Comparison of ENCODE assay signal across 9 cellular contexts in genomic region chr10:119412244-119412750, GRCh38.
DNase-seq lines count a peak whose midpoint lies in the region; ATAC-seq and TF ChIP-seq lines count a peak whose summit lies in the region.
"Had no signal": no experiment of that assay in that cellular context is flagged by ENCODE, and none has a peak within 500 bp of the region (broad histone marks: within the 10 kb centered on the region; RNA-seq: fewer than 3 reads in every experiment).

No MANE protein-coding gene starts in this region.

- H3K9me3 ChIP-seq in mucosa of stomach (ENCODE audit: control insufficient read depth, low read length): no peaks in the 10 kb centered on the region
- no peaks in the 10 kb centered on the region for H3K9me3 ChIP-seq in upper lobe of right lung

- ATAC-seq in upper lobe of right lung (peak; percentile 64), HG02981 (IDR thresholded peaks at IDR 0.05; ENCODE audit: unreplicated experiment) (no peak)

- no peak for TF ChIP-seq CTCF in upper lobe of right lung (IDR thresholded peaks at IDR 0.05)

- H3K27ac ChIP-seq in upper lobe of right lung: peak overlapping the region; percentile 69

- H3K27me3 ChIP-seq in mucosa of stomach (ENCODE audit: control insufficient read depth, insufficient read depth, low read length): no peaks in the 10 kb centered on the region
- no peaks in the 10 kb centered on the region for H3K27me3 ChIP-seq in upper lobe of right lung

- no peaks in the 10 kb centered on the region for H3K36me3 ChIP-seq in mucosa of stomach (ENCODE audit: control insufficient read depth, insufficient read depth, low read length)
- H3K36me3 ChIP-seq in upper lobe of right lung: no peaks in the 10 kb centered on the region

- no peak overlapping the region for H3K4me3 ChIP-seq in mucosa of stomach (ENCODE audit: low read length)
- no peak overlapping the region for H3K4me3 ChIP-seq in upper lobe of right lung

- H3K9ac ChIP-seq in mucosa of stomach (ENCODE audit: low read length): peak overlapping the region; percentile 25

- intact Hi-C loops in upper lobe of right lung (cut with DNase I): no loop called here

- peaks cover 13% of the 10 kb centered on the region for H3K4me1 ChIP-seq in mucosa of stomach (ENCODE audit: control insufficient read depth, insufficient read depth, low read length)
- peaks cover 64% of the 10 kb centered on the region for H3K4me1 ChIP-seq in upper lobe of right lung

- DNase-seq in DMS153 treated with DMSO at 0.1 percent for 48 hours (lab: John Stamatoyannopoulos, UW; ENCODE audit: unreplicated experiment) (peak; percentile 11), DMS153 (lab: John Stamatoyannopoulos, UW) (no peak), fibroblast of the conjunctiva (ENCODE audit: low read depth) (peak; percentile 49), upper lobe of right lung (peak; percentile 90), iPS-NIHi7 (ENCODE audit: extremely low spot score) (no peak)
- DNase-seq in stimulated activated naive CD4-positive, alpha-beta T cell (lab: John Stamatoyannopoulos, UW): no peak
- DNase-seq: NCI-H1436 treated with DMSO at 0.1 percent for 48 hours had no signal

Comparison
In these comparisons a context has a peak if more than half of its experiments do, and no peak if none do; other contexts are left out.
1. DNase-seq: peak in DMS153 treated with DMSO at 0.1 percent for 48 hours (single experiment), fibroblast of the conjunctiva (single experiment) and upper lobe of right lung (single experiment); none in DMS153 (single experiment), stimulated activated naive CD4-positive, alpha-beta T cell (0 of 6) and iPS-NIHi7 (single experiment).